In genomic region chr19:13834308-13834790, GRCh38 we compare ENCODE assay signal across 9 cellular contexts. TPM values are rescaled to one million over a fixed set of nuclear protein-coding genes. Genes with fewer than 3 reads are reported as not detected.
DNase-seq lines count a peak whose midpoint lies in the region; ATAC-seq and TF ChIP-seq lines count a peak whose summit lies in the region.
"Had no signal": no experiment of that assay in that cellular context is flagged by ENCODE, and none has a peak within 500 bp of the region (broad histone marks: within the 10 kb centered on the region; RNA-seq: fewer than 3 reads in every experiment).

No MANE protein-coding gene starts in this region.

- no peak overlapping the region for H4K91ac ChIP-seq in IMR-90 (ENCODE audit: insufficient read depth, low read depth, low read length)

- H3K4me1 Mint-ChIP-seq in memory B cell = peaks cover 27% of the 10 kb centered on the region

- peak overlapping the region; percentile 6 for H3K27ac ChIP-seq in IMR-90 (ENCODE audit: insufficient read depth, low read length)

- peak overlapping the region; percentile 26 for H2BK5ac ChIP-seq in IMR-90 (ENCODE audit: low read depth, low read length, poor library complexity, severe bottlenecking)

- H2BK120ac ChIP-seq in IMR-90 (ENCODE audit: low read depth, low read length) = no peak overlapping the region

- TF ChIP-seq POLR2A in IMR-90 (IDR thresholded peaks at IDR 0.05; ENCODE audit: low read depth, low read length) = no peak; the same call in 1 of the 2 replicates

- no peak overlapping the region for H3K23ac ChIP-seq in IMR-90 (ENCODE audit: low read depth, low read length)

- no peak overlapping the region for H2AFZ ChIP-seq in IMR-90 (replicated peaks; ENCODE audit: low read length, poor library complexity)

- no peaks in the 10 kb centered on the region for H3K27me3 ChIP-seq in IMR-90 (ENCODE audit: control insufficient read depth, insufficient read depth, low read length)
- no peaks in the 10 kb centered on the region for H3K27me3 ChIP-seq in BE2C
- H3K27me3 ChIP-seq: dorsolateral prefrontal cortex had no signal

- TF ChIP-seq RAD21 in IMR-90 (IDR thresholded peaks at IDR 0.05; ENCODE audit: low read length) = no peak

- H2AK9ac ChIP-seq in IMR-90 (replicated peaks; ENCODE audit: low read depth, low read length, poor library complexity) = peak overlapping the region; percentile 97

- ATAC-seq in IMR-90 (ENCODE audit: low read depth) (peak; percentile 2; the same call in 1 of the 2 replicates), memory B cell (ENCODE audit: low read depth) (no peak)

- POLR2A ChIA-PET in IMR-90 (lab: Charles Lee; ENCODE audit: unreplicated experiment) (interaction anchor here (0.8 kb wide), 1 partner anchor 28 kb away, joined by 3 read pairs; no protein-coding TSS in a partner anchor), GM10248 (lab: Yijun Ruan, JAX) (interaction anchor here (0.6 kb wide), 2 partner anchors 15 to 27 kb away, joined by 3 to 4 read pairs; no protein-coding TSS in a partner anchor)

- peaks cover 49% of the 10 kb centered on the region for H3K36me3 ChIP-seq in IMR-90 (ENCODE audit: control insufficient read depth, insufficient read depth, low read length)
- H3K36me3 ChIP-seq in BE2C = peaks cover 30% of the 10 kb centered on the region

- H3K4me1 ChIP-seq in IMR-90 (ENCODE audit: control insufficient read depth, insufficient read depth, low read length) (peaks cover 37% of the 10 kb centered on the region), BE2C (peaks cover 26% of the 10 kb centered on the region)

- no peak overlapping the region for H2BK20ac ChIP-seq in IMR-90 (ENCODE audit: low read depth, low read length)

- H2BK15ac ChIP-seq in IMR-90 (ENCODE audit: low read depth, low read length) = no peak overlapping the region

- H3K9ac ChIP-seq in IMR-90 (ENCODE audit: low read depth, low read length) = peak overlapping the region; percentile 6; the same call in 1 of the 2 replicates

- dilution Hi-C loops in IMR-90 (cut with HindIII; ENCODE audit: low sequenced_read_pairs, unreplicated experiment) = no loop called here

- H4K5ac ChIP-seq in IMR-90 (ENCODE audit: low read depth, low read length) = no peak overlapping the region

- in situ Hi-C loops in IMR-90 (cut with MboI; ENCODE audit: low sequenced_read_pairs) = loop anchor here (25.0 kb wide), 1 partner anchor 1047 kb away; the partner anchor contains the start of genes HOOK2 and JUNB
- in situ Hi-C loops in astrocyte of the spinal cord (cut with HindIII; ENCODE audit: low sequenced_read_pairs) = no loop called here

- WGBS in IMR-90 (ENCODE audit: extremely low coverage in 2 of 2, insufficient read length in 1 of 2), 2 experiments = 60% methylated on average over 1 of the region's 9 CpGs; no CpG with 5 or more reads in 1 of the 2 experiments

- no peak overlapping the region for H3K56ac ChIP-seq in IMR-90 (ENCODE audit: extremely low read depth, insufficient read depth, low read length)

- no peaks in the 10 kb centered on the region for H3K27me3 Mint-ChIP-seq in memory B cell

- no peaks in the 10 kb centered on the region for H3K9me3 Mint-ChIP-seq in memory B cell

- peaks cover 5% of the 10 kb centered on the region for H3K9me1 ChIP-seq in IMR-90 (ENCODE audit: insufficient read depth, low read length)

- H3K4me2 ChIP-seq in IMR-90 (ENCODE audit: low read depth, low read length) = peak overlapping the region; percentile 4; the same call in 1 of the 2 replicates

- peak overlapping the region; percentile 99 for H3K4me3 Mint-ChIP-seq in memory B cell

- H3K18ac ChIP-seq in IMR-90 (ENCODE audit: low read depth, low read length) = no peak overlapping the region

- H3K4ac ChIP-seq in IMR-90 (ENCODE audit: low read depth, low read length) = peak overlapping the region; percentile 46; the same call in 1 of the 2 replicates

- BruUV-seq in IMR-90 (replicated peaks; lab: Mats Ljungman, UMichigan) = no TSS peak

- H3K4me3 ChIP-seq in IMR-90 (ENCODE audit: insufficient read depth, low read depth, low read length) = no peak overlapping the region
- no peak overlapping the region for H3K4me3 ChIP-seq in astrocyte of the spinal cord (ENCODE audit: low read depth, low read length)
- no peak overlapping the region for H3K4me3 ChIP-seq in BE2C (ENCODE audit: low read depth, low read length)

- peaks cover 95% of the 10 kb centered on the region for H4K20me1 ChIP-seq in IMR-90 (ENCODE audit: insufficient read depth, low read length)

- H3K36me3 Mint-ChIP-seq in memory B cell = peaks cover 3% of the 10 kb centered on the region

- DNase-seq in A172 (ENCODE audit: low spot score) (peak; percentile 62), IMR-90 (peak; percentile 76), astrocyte of the spinal cord (ENCODE audit: low read depth, low spot score) (peak; percentile 51), memory B cell (ENCODE audit: low spot score in 2 of 2) (peak in 1 of 2 donors; percentile 42), BE2C (no peak), T1000 (lab: John Stamatoyannopoulos, UW) (no peak), GM10248 (ENCODE audit: extremely low spot score) (no peak), NCI-H2196 (lab: John Stamatoyannopoulos, UW; ENCODE audit: unreplicated experiment) (no peak)

- peak overlapping the region; percentile 44 for H2AK5ac ChIP-seq in IMR-90 (ENCODE audit: low read depth, low read length)

- no peak overlapping the region for H4K8ac ChIP-seq in IMR-90 (ENCODE audit: low read depth in 2 of 2, low read length in 2 of 2)

- H3K9me3 ChIP-seq in IMR-90 (ENCODE audit: control insufficient read depth, insufficient read depth, low read length) (no peaks in the 10 kb centered on the region), BE2C (no peaks in the 10 kb centered on the region)

- no peak for TF ChIP-seq CTCF in IMR-90 (conservative IDR thresholded peaks at IDR 0.05; ENCODE audit: low read depth, low read length)
- no peak for TF ChIP-seq CTCF in astrocyte of the spinal cord (IDR thresholded peaks at IDR 0.05; ENCODE audit: low read depth, low read length)
- TF ChIP-seq CTCF in BE2C (IDR thresholded peaks at IDR 0.05; ENCODE audit: low read depth, low read length) = no peak
- TF ChIP-seq CTCF in GM10248 (IDR thresholded peaks at IDR 0.05; ENCODE audit: control extremely low read depth, extremely low read depth, low read depth, missing control alignments) = no peak

- CTCF ChIA-PET in IMR-90 (lab: Yijun Ruan, JAX) (no interaction called here), GM10248 (lab: Yijun Ruan, JAX) (interaction anchor here (0.9 to 4.3 kb wide), 7 partner anchors 8 to 173 kb away, joined by 3 to 35 read pairs (median 5); no protein-coding TSS in a partner anchor)

- H3K79me1 ChIP-seq in IMR-90 (ENCODE audit: low read depth in 1 of 2, low read length in 2 of 2) = peaks cover 6 to 60% of the 10 kb centered on the region in 2 experiments; a peak in 3 of 4 replicates

- H3K14ac ChIP-seq in IMR-90 (replicated peaks; ENCODE audit: low read depth, low read length) = no peak overlapping the region

- intact Hi-C loops in IMR-90 (cut with micrococcal nuclease) = no loop called here

- peak overlapping the region; percentile 99 for H3K27ac Mint-ChIP-seq in memory B cell

TF ChIP-seq in IMR-90, 13 proteins besides CTCF, POLR2A, EP300 and RAD21:
- no peak for TF ChIP-seq ELK1 (IDR thresholded peaks at IDR 0.05; ENCODE audit: borderline replicate concordance, low read depth, low read length)
- TF ChIP-seq FOS (IDR thresholded peaks at IDR 0.05; ENCODE audit: low read depth, low read length) = 0 out of 2 replicates have a peak, but pooled peaks have one; percentile 16

RNA-seq across cellular contexts. Expression of gene ZSWIM4, which starts 39.1 kb away (rescaled TPM):
- 4.5 and 6.8 TPM in 2 replicates for total RNA-seq in A172 (2014; rRNA removed; shearing (Covaris generic))
- total RNA-seq in IMR-90 (2012; rRNA removed) = 1.9 and 2.2 TPM in 2 replicates
- polyA plus RNA-seq in IMR-90 (2012; rRNA removed) = 6.2 and 7.6 TPM in 2 replicates
- polyA plus RNA-seq in IMR-90 (2012; cell fraction: cytosol; rRNA removed) = 4.7 and 10.4 TPM in 2 replicates
- polyA plus RNA-seq in IMR-90 (2012; cell fraction: nucleus; rRNA removed; ENCODE audit: low replicate concordance) = 13.1 and 27.5 TPM in 2 replicates
- 13.4 TPM for polyA plus RNA-seq in BE2C (2012; ENCODE audit: insufficient read depth, insufficient read length, low read depth)

RNA-seq across cellular contexts. Expression of gene NANOS3, which starts 42.6 kb away (rescaled TPM):
- total RNA-seq in A172 (2014; rRNA removed; shearing (Covaris generic)) = not detected in 2 replicates
- total RNA-seq in IMR-90 (2012; rRNA removed) = not detected in 2 replicates
- polyA plus RNA-seq in IMR-90 (2012; rRNA removed) = 0.63 and 0.85 TPM in 2 replicates
- polyA plus RNA-seq in IMR-90 (2012; cell fraction: cytosol; rRNA removed) = 0.36 and 0.53 TPM in 2 replicates
- polyA plus RNA-seq in IMR-90 (2012; cell fraction: nucleus; rRNA removed; ENCODE audit: low replicate concordance) = 2.2 and 3.8 TPM in 2 replicates
- polyA plus RNA-seq in BE2C (2012; ENCODE audit: insufficient read depth, insufficient read length, low read depth) = 3.6 TPM

Comparison
In these comparisons a context has a peak if more than half of its experiments do, and no peak if none do; other contexts are left out.
1. DNase-seq: peak in A172 (single experiment), IMR-90 (single experiment) and astrocyte of the spinal cord (single experiment); none in BE2C (single experiment), T1000 (single experiment), GM10248 (single experiment) and NCI-H2196 (single experiment).